1 cellular context compared by ENCODE assay signal in genomic region chr13:54733639-54734038, GRCh38.
TF ChIP-seq lines count a peak whose summit lies in the region.

No MANE protein-coding gene starts in this region.

TF ChIP-seq in HepG2, 621 proteins besides CTCF, POLR2A, EP300 and RAD21 (continued from another document):
- no peak for TF ChIP-seq FUBP1 (CRISPR knock-in tag; IDR thresholded peaks at IDR 0.05; ENCODE audit: borderline replicate concordance)
- no peak for TF ChIP-seq MED13 (CRISPR knock-in tag; IDR thresholded peaks at IDR 0.05)
- no peak for TF ChIP-seq NFYB (CRISPR knock-in tag; IDR thresholded peaks at IDR 0.05)
